ENCODE assay signal across 9 cellular contexts in the genomic region with DNA sequence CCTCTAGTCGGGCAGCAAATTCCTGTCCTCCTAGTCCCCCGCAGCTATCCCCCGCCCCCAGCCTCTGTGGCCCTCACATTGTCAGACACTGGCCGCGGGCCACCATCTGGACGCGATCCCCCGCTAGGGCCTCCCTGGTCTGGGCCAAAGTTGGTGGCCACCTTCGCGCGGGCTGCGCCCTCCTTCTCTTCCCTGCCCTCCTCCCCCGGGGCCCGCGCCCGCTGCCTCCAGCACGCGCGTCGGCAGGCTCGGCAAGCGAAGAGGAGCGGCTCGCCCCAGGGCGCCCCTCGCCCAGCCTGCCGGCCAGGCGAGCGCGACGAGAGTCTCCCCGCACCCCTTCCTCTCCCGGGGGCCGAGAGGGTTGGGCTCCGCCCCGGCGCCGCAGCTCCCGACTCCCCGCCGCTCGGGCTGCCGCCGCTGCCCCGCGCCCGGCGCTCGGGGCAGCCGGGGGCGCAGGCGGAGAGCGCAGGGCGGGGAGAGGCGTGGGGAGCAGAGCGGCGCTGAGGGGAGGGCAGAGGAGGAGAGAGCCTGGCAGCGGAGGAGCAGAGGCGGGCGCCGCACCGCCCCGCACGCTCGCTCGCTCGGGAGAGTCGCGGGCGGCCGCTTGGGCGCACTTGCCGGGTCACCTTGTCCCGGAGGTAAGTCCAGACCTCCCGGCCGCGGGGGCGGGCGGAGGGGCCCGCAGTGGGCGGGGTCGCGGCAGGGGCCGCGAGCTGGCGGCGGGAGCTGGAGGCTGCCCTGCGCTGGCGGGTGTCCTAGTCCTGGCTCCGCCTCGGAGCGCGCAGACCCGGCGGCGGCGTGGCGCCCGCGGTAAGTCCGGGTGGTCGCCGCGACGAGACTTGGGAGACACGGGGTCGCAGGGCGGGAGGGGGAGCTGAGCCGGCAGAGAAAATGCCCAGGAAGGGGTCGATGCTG. TPM values are rescaled to one million over a fixed set of nuclear protein-coding genes. Genes with fewer than 3 reads are reported as not detected.
DNase-seq lines count a peak whose midpoint lies in the region; ATAC-seq and TF ChIP-seq lines count a peak whose summit lies in the region.
"Had no signal": no experiment of that assay in that cellular context is flagged by ENCODE, and none has a peak within 500 bp of the region (broad histone marks: within the 10 kb centered on the region; RNA-seq: fewer than 3 reads in every experiment).

A gene (plus strand): TSS at position 514 of the 915 bp plus-strand sequence. CDS start 73,469 bp downstream, outside the sequence.

- no peaks in the 10 kb centered on the region for H3K36me3 ChIP-seq in Panc1 (ENCODE audit: control insufficient read depth, insufficient read depth, low read length)
- no peaks in the 10 kb centered on the region for H3K36me3 ChIP-seq in cardiac muscle cell

- H3K4me3 ChIP-seq in Panc1 (ENCODE audit: low read depth in 2 of 2, low read length in 2 of 2), result peak within 1 kb of the TSS; percentile 22 to 24; a peak in 3 of 4 replicates
- H3K4me3 ChIP-seq in cardiac muscle cell, result peak within 1 kb of the TSS; percentile 80

- TF ChIP-seq CTCF in Panc1 (IDR thresholded peaks at IDR 0.05), result no peak
- no peak for TF ChIP-seq CTCF in cardiac muscle cell (IDR thresholded peaks at IDR 0.05; ENCODE audit: low read depth, low read length)

- H3K27ac ChIP-seq in Panc1 (ENCODE audit: low read length) (no peak within 1 kb of the TSS), cardiac muscle cell (no peak within 1 kb of the TSS)

- DNase-seq in C1 segment of cervical spinal cord (lab: John Stamatoyannopoulos, UW), result peak in 12 of 14 donors; percentile 43 to 87 (median 74)
- DNase-seq in Panc1 (ENCODE audit: low read depth, low spot score), result no peak
- peak; percentile 6 to 66 for DNase-seq in cardiac muscle cell (ENCODE audit: low read depth in 1 of 2, low spot score in 1 of 2)
- peak; percentile 60 to 96 (median 76) for DNase-seq in posterior cingulate gyrus
- DNase-seq in activated CD4-positive, alpha-beta T cell treated with anti-CD3 and anti-CD28 coated beads, Interleukin-2, amount 50 U/mL, for 4 hours, result no peak
- no peak for DNase-seq in CD1c-positive myeloid dendritic cell (ENCODE audit: extremely low spot score)

- H3K27me3 ChIP-seq in Panc1 (ENCODE audit: control insufficient read depth, insufficient read depth, low read length), result peaks cover 50% of the 10 kb centered on the region
- H3K27me3 ChIP-seq in cardiac muscle cell, result peaks cover 61% of the 10 kb centered on the region

- no peaks in the 10 kb centered on the region for H3K9me3 ChIP-seq in Panc1 (ENCODE audit: control insufficient read depth, insufficient read depth, low read depth, low read length)
- no peaks in the 10 kb centered on the region for H3K9me3 ChIP-seq in cardiac muscle cell (ENCODE audit: low read depth)

- POLR2A ChIA-PET in Panc1 (lab: Charles Lee), result no interaction called here

- ATAC-seq in Panc1 (peak; percentile 48), HG03025 (IDR thresholded peaks at IDR 0.05; ENCODE audit: low FRiP score, unreplicated experiment) (no peak), GM21381 (IDR thresholded peaks at IDR 0.05; ENCODE audit: unreplicated experiment) (no peak)

- H3K4me1 ChIP-seq in Panc1 (ENCODE audit: control insufficient read depth, insufficient read depth, low read length) (peaks cover 8% of the 10 kb centered on the region; the same call in 1 of the 2 replicates), cardiac muscle cell (ENCODE audit: low read depth) (no peaks in the 10 kb centered on the region)

- no TSS peak for BruUV-seq in Panc1 (replicated peaks; lab: Mats Ljungman, UMichigan)

- intact Hi-C loops in Panc1 (cut with micrococcal nuclease; ENCODE audit: unreplicated experiment) (no loop called here), posterior cingulate gyrus (cut with DNase I) (loop anchor here (5.0 to 10.0 kb wide), 3 partner anchors 85 to 315 kb away; no protein-coding TSS in a partner anchor)

- CTCF ChIA-PET in Panc1 (lab: Charles Lee), result no interaction called here

- in situ Hi-C loops in Panc1 (cut with HindIII; ENCODE audit: low pct_unique_long_range_greater_than_20kb, low sequenced_read_pairs), result no loop called here

RNA-seq across cellular contexts. Expression of the gene that starts here (rescaled TPM):
- not detected for total RNA-seq in Panc1 (2021; ENCODE audit: unreplicated experiment)
- not detected for polyA plus RNA-seq in Panc1 (2012; ENCODE audit: insufficient read length)
- 1.7 and 2.5 TPM in 2 replicates for total RNA-seq in cardiac muscle cell
- polyA plus RNA-seq in cardiac muscle cell, result 0.39 and 2.4 TPM in 2 replicates
- total RNA-seq: NCI-H460 had no signal

Comparison
In these comparisons a context has a peak if more than half of its experiments do, and no peak if none do; other contexts are left out.
1. Peak in ATAC-seq and H3K4me3 ChIP-seq in Panc1; RNA of the gene not detected or under 1 TPM.
2. DNase-seq: peak in C1 segment of cervical spinal cord (12 of 14), cardiac muscle cell (2 of 2) and posterior cingulate gyrus (10 of 10); none in Panc1 (single experiment), activated CD4-positive, alpha-beta T cell treated with anti-CD3 and anti-CD28 coated beads, Interleukin-2, amount 50 U/mL, for 4 hours (0 of 2) and CD1c-positive myeloid dendritic cell (single experiment).